In genomic region chr10:68871105-68871711, GRCh38 we compare ENCODE assay signal across 9 cellular contexts. TPM values are rescaled to one million over a fixed set of nuclear protein-coding genes. Genes with fewer than 3 reads are reported as not detected.
DNase-seq lines count a peak whose midpoint lies in the region; ATAC-seq and TF ChIP-seq lines count a peak whose summit lies in the region.
"Had no signal": no experiment of that assay in that cellular context is flagged by ENCODE, and none has a peak within 500 bp of the region (broad histone marks: within the 10 kb centered on the region; RNA-seq: fewer than 3 reads in every experiment).

No MANE protein-coding gene starts in this region.

- ATAC-seq in GM19351 (IDR thresholded peaks at IDR 0.05; ENCODE audit: unreplicated experiment), result no peak
- no peak for ATAC-seq in HG02678 (IDR thresholded peaks at IDR 0.05; ENCODE audit: unreplicated experiment)
- ATAC-seq: foreskin keratinocyte had no signal

- H3K27me3 ChIP-seq in left ventricle myocardium inferior (ENCODE audit: low read depth), result no peaks in the 10 kb centered on the region
- H3K27me3 ChIP-seq: foreskin keratinocyte had no signal

- H3K36me3 ChIP-seq in SK-N-MC (ENCODE audit: insufficient read depth, low read length), result no peaks in the 10 kb centered on the region
- no peaks in the 10 kb centered on the region for H3K36me3 ChIP-seq in left ventricle myocardium inferior

- DNase-seq in NCI-H1694 (lab: John Stamatoyannopoulos, UW) (peak; percentile 5), NCI-H1694 treated with DMSO at 0.1 percent for 48 hours (lab: John Stamatoyannopoulos, UW) (no peak), SK-N-MC (ENCODE audit: low read depth, low spot score) (no peak), left ventricle myocardium inferior (no peak), stromal cell of bone marrow (ENCODE audit: low read depth) (peak; percentile 29)
- no peak for DNase-seq in stimulated activated CD4-positive, alpha-beta T cell treated with anti-CD3 and anti-CD28 coated beads, Interleukin-2, amount 100 ng/mL, for 24 hours
- DNase-seq: foreskin keratinocyte had no signal

- no peak for TF ChIP-seq CTCF in left ventricle myocardium inferior (IDR thresholded peaks at IDR 0.05; ENCODE audit: borderline replicate concordance)

- peak overlapping the region; percentile 21; the same call in 1 of the 2 replicates for H3K4me3 ChIP-seq in SK-N-MC
- no peak overlapping the region for H3K4me3 ChIP-seq in left ventricle myocardium inferior

- H3K4me1 ChIP-seq in left ventricle myocardium inferior, result peaks cover 10% of the 10 kb centered on the region
- H3K4me1 ChIP-seq: foreskin keratinocyte had no signal

- intact Hi-C loops in left ventricle myocardium inferior (cut with micrococcal nuclease), result no loop called here

- no peak overlapping the region for H3K9ac ChIP-seq in SK-N-MC (ENCODE audit: insufficient read length)

- H3K27ac ChIP-seq in SK-N-MC (no peak overlapping the region), left ventricle myocardium inferior (replicated peaks) (peak overlapping the region; percentile 68)
- H3K27ac ChIP-seq: foreskin keratinocyte had no signal

- H3K9me3 ChIP-seq in SK-N-MC (ENCODE audit: low read depth, low read length) (no peaks in the 10 kb centered on the region), left ventricle myocardium inferior (replicated peaks) (no peaks in the 10 kb centered on the region)

RNA-seq across cellular contexts. Expression of gene DDX50, which starts 29.9 kb away (rescaled TPM):
- 20.2 TPM for total RNA-seq in left ventricle myocardium inferior

RNA-seq across cellular contexts. Expression of gene STOX1, which starts 43.9 kb away (rescaled TPM):
- 0.33 TPM for total RNA-seq in left ventricle myocardium inferior

Comparison
In these comparisons a context has a peak if more than half of its experiments do, and no peak if none do; other contexts are left out.
1. DNase-seq: peak in NCI-H1694 (single experiment) and stromal cell of bone marrow (single experiment); none in NCI-H1694 treated with DMSO at 0.1 percent for 48 hours (single experiment), SK-N-MC (single experiment), left ventricle myocardium inferior (single experiment) and stimulated activated CD4-positive, alpha-beta T cell treated with anti-CD3 and anti-CD28 coated beads, Interleukin-2, amount 100 ng/mL, for 24 hours (0 of 2).